19 cellular contexts compared by ENCODE assay signal in the genomic region with DNA sequence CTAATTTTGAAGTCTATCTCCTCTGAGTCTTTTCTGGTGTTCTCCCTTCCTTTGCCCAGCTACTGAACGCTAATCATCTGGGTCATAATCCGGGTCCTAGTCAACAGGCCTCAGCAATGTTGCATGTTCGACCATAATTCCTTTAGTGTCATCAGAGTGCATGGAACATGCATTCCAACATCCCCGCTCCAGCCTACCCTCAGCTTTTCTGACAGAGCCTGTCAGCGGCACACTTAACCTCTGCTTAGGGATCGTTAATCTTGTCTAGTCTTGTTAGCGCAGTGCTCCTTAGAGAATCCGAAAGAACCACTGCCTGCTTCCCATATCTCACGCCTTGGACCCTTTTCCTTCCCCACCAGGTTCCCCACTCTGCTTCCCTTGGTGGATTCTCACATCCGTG.
DNase-seq lines count a peak whose midpoint lies in the region; ATAC-seq and TF ChIP-seq lines count a peak whose summit lies in the region.
"Had no signal": no experiment of that assay in that cellular context is flagged by ENCODE, and none has a peak within 500 bp of the region (broad histone marks: within the 10 kb centered on the region; RNA-seq: fewer than 3 reads in every experiment).

No MANE protein-coding gene starts in this region.

- no peak overlapping the region for H3K27ac Mint-ChIP-seq in activated CD4-positive, alpha-beta T cell treated with anti-CD3 and anti-CD28 coated beads, Interleukin-2, amount 10 ng/mL, durations not matched to agents 24 days and 14 days
- H3K27ac Mint-ChIP-seq in nephron progenitor cell, result no peak overlapping the region
- H3K27ac Mint-ChIP-seq: B cell; CD8-positive, alpha-beta T cell; HFFc6 had no signal

- H3K27me3 ChIP-seq in esophagus muscularis mucosa, result no peaks in the 10 kb centered on the region
- no peaks in the 10 kb centered on the region for H3K27me3 ChIP-seq in ovary
- H3K27me3 ChIP-seq: BLaER1 treated with 17β-estradiol and CSF1 and Interleukin-3, amounts not matched to agents 10 nM and 100 nM had no signal

- no peak overlapping the region for H3K4me3 Mint-ChIP-seq in activated CD4-positive, alpha-beta T cell treated with anti-CD3 and anti-CD28 coated beads, Interleukin-2, amount 10 ng/mL, durations not matched to agents 24 days and 14 days
- no peak overlapping the region for H3K4me3 Mint-ChIP-seq in nephron progenitor cell
- H3K4me3 Mint-ChIP-seq: B cell; CD8-positive, alpha-beta T cell; HFFc6 had no signal

- TF ChIP-seq CTCF in esophagus muscularis mucosa (IDR thresholded peaks at IDR 0.05) (no peak), nephron progenitor cell (IDR thresholded peaks at IDR 0.05) (no peak), ovary (IDR thresholded peaks at IDR 0.05) (no peak)

- peaks cover 23% of the 10 kb centered on the region for H3K9me3 Mint-ChIP-seq in activated CD4-positive, alpha-beta T cell treated with anti-CD3 and anti-CD28 coated beads, Interleukin-2, amount 10 ng/mL, durations not matched to agents 24 days and 14 days
- H3K9me3 Mint-ChIP-seq in nephron progenitor cell, result no peaks in the 10 kb centered on the region
- H3K9me3 Mint-ChIP-seq: CD8-positive, alpha-beta T cell; HFFc6 had no signal

- ATAC-seq in GM18511 (IDR thresholded peaks at IDR 0.05; ENCODE audit: unreplicated experiment) (no peak), GM18517 (IDR thresholded peaks at IDR 0.05; ENCODE audit: unreplicated experiment) (no peak)
- ATAC-seq: CD8-positive, alpha-beta T cell; GM12878; HCT116 had no signal

- no peak for TF ChIP-seq EP300 in esophagus muscularis mucosa (IDR thresholded peaks at IDR 0.05)
- no peak for TF ChIP-seq EP300 in ovary (IDR thresholded peaks at IDR 0.05)

- H3K36me3 ChIP-seq in esophagus muscularis mucosa (no peaks in the 10 kb centered on the region), ovary (no peaks in the 10 kb centered on the region)
- H3K36me3 ChIP-seq: BLaER1 treated with 17β-estradiol and CSF1 and Interleukin-3, amounts not matched to agents 10 nM and 100 nM had no signal

- H3K4me3 ChIP-seq in esophagus muscularis mucosa (no peak overlapping the region), ovary (no peak overlapping the region)
- H3K4me3 ChIP-seq: BLaER1 treated with 17β-estradiol and CSF1 and Interleukin-3, amounts not matched to agents 10 nM and 100 nM; GM12878 had no signal

- intact Hi-C loops in activated CD4-positive, alpha-beta T cell treated with anti-CD3 and anti-CD28 coated beads, Interleukin-2, amount 10 ng/mL, durations not matched to agents 24 days and 14 days (cut with micrococcal nuclease), result no loop called here
- intact Hi-C loops in esophagus muscularis mucosa (cut with DNase I) (no loop called here), ovary (cut with DNase I) (no loop called here)

- H3K27ac ChIP-seq in esophagus muscularis mucosa (replicated peaks in 1 of 4) (no peak overlapping the region), ovary (no peak overlapping the region)
- H3K27ac ChIP-seq: BLaER1 treated with 17β-estradiol and CSF1 and Interleukin-3, amounts not matched to agents 10 nM and 100 nM had no signal

- no peak for TF ChIP-seq POLR2A in esophagus muscularis mucosa (IDR thresholded peaks at IDR 0.05; ENCODE audit: low read depth)
- no peak for TF ChIP-seq POLR2A in ovary (IDR thresholded peaks at IDR 0.05)

- H3K4me1 ChIP-seq in esophagus muscularis mucosa (no peaks in the 10 kb centered on the region), ovary (ENCODE audit: insufficient read depth) (no peaks in the 10 kb centered on the region)
- H3K4me1 ChIP-seq: BLaER1 treated with 17β-estradiol and CSF1 and Interleukin-3, amounts not matched to agents 10 nM and 100 nM had no signal

- WGBS in esophagus muscularis mucosa, result 79% methylated on average over 10 of the region's 10 CpGs
- 64 to 68% (median 66%) methylated on average over 10 of the region's 10 CpGs for WGBS in ovary, 3 donors

- H3K4me1 Mint-ChIP-seq in activated CD4-positive, alpha-beta T cell treated with anti-CD3 and anti-CD28 coated beads, Interleukin-2, amount 10 ng/mL, durations not matched to agents 24 days and 14 days, result peaks cover 2% of the 10 kb centered on the region
- H3K4me1 Mint-ChIP-seq in nephron progenitor cell, result peaks cover 20% of the 10 kb centered on the region
- H3K4me1 Mint-ChIP-seq: B cell had no signal

- H3K9me3 ChIP-seq in esophagus muscularis mucosa (no peaks in the 10 kb centered on the region), ovary (no peaks in the 10 kb centered on the region)

- DNase-seq in activated CD4-positive, alpha-beta T cell treated with anti-CD3 and anti-CD28 coated beads, Interleukin-2, amount 10 ng/mL, durations not matched to agents 24 days and 14 days, result peak; percentile 43
- no peak for DNase-seq in activated CD4-positive, alpha-beta T cell treated with anti-CD3 and anti-CD28 coated beads, Interleukin-2, amount 50 U/mL, for 1 hour
- DNase-seq in esophagus muscularis mucosa (ENCODE audit: extremely low spot score) (peak; percentile 57), nephron progenitor cell (peak; percentile 41), ovary (no peak)
- DNase-seq: 8988T; Calu3; CD8-positive, alpha-beta T cell; DMS79 treated with DMSO at 0.1 percent for 48 hours; GOT3; H7; HFFc6; IMR-90 had no signal

- H3K36me3 Mint-ChIP-seq in activated CD4-positive, alpha-beta T cell treated with anti-CD3 and anti-CD28 coated beads, Interleukin-2, amount 10 ng/mL, durations not matched to agents 24 days and 14 days (ENCODE audit: low read depth), result no peaks in the 10 kb centered on the region
- H3K36me3 Mint-ChIP-seq in nephron progenitor cell (ENCODE audit: low read depth), result no peaks in the 10 kb centered on the region
- H3K36me3 Mint-ChIP-seq: CD8-positive, alpha-beta T cell had no signal

- H3K27me3 Mint-ChIP-seq in activated CD4-positive, alpha-beta T cell treated with anti-CD3 and anti-CD28 coated beads, Interleukin-2, amount 10 ng/mL, durations not matched to agents 24 days and 14 days, result no peaks in the 10 kb centered on the region
- no peaks in the 10 kb centered on the region for H3K27me3 Mint-ChIP-seq in nephron progenitor cell (ENCODE audit: low read depth, poor library complexity)

Comparison
In these comparisons a context has a peak if more than half of its experiments do, and no peak if none do; other contexts are left out.
1. DNase-seq: peak in activated CD4-positive, alpha-beta T cell treated with anti-CD3 and anti-CD28 coated beads, Interleukin-2, amount 10 ng/mL, durations not matched to agents 24 days and 14 days (single experiment), esophagus muscularis mucosa (single experiment) and nephron progenitor cell (single experiment); none in activated CD4-positive, alpha-beta T cell treated with anti-CD3 and anti-CD28 coated beads, Interleukin-2, amount 50 U/mL, for 1 hour (single experiment) and ovary (0 of 5).